1 cellular context compared by ENCODE assay signal in the genomic region with DNA sequence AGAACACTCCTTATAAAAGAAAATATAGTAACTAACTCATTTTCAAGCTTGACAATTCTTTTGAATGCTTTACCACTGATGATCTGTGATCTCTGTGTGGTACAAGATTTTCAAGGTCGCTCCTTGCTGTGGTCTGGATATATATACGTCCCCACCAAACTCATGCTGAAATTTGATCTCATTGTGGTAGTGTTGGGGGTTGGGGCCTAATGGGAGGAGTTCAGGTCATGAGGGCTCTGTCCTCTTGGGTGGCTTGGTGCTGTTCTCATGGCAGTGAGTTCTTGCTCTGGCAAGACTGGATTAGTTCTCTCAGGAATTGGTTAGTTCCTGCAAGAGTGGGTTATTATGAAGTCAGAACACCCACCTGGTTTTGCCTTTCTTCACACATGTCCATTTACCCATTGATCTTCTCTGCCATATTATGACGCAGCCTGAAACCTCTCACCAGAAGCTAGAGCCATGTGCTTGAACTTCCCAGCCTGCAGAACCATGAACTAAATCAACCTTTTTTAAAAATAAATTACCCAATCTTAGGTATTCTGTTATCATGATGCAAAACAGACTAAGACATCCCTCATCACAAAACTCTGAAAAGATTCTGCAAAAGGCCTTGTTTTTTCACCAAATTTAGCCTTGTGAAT.
TF ChIP-seq lines count a peak whose summit lies in the region.

No MANE protein-coding gene starts in this region.

TF ChIP-seq in WTC11, 78 proteins besides CTCF, POLR2A, EP300 and RAD21 (continued from another document):
- TF ChIP-seq, protein P1, sequence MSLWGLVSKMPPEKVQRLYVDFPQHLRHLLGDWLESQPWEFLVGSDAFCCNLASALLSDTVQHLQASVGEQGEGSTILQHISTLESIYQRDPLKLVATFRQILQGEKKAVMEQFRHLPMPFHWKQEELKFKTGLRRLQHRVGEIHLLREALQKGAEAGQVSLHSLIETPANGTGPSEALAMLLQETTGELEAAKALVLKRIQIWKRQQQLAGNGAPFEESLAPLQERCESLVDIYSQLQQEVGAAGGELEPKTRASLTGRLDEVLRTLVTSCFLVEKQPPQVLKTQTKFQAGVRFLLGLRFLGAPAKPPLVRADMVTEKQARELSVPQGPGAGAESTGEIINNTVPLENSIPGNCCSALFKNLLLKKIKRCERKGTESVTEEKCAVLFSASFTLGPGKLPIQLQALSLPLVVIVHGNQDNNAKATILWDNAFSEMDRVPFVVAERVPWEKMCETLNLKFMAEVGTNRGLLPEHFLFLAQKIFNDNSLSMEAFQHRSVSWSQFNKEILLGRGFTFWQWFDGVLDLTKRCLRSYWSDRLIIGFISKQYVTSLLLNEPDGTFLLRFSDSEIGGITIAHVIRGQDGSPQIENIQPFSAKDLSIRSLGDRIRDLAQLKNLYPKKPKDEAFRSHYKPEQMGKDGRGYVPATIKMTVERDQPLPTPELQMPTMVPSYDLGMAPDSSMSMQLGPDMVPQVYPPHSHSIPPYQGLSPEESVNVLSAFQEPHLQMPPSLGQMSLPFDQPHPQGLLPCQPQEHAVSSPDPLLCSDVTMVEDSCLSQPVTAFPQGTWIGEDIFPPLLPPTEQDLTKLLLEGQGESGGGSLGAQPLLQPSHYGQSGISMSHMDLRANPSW (CRISPR knock-in tag; conservative IDR thresholded peaks at IDR 0.05; ENCODE audit: low read depth) = no peak
- TF ChIP-seq SMAD3 (CRISPR knock-in tag; IDR thresholded peaks at IDR 0.05; ENCODE audit: borderline replicate concordance) = no peak
- TF ChIP-seq, protein P2, sequence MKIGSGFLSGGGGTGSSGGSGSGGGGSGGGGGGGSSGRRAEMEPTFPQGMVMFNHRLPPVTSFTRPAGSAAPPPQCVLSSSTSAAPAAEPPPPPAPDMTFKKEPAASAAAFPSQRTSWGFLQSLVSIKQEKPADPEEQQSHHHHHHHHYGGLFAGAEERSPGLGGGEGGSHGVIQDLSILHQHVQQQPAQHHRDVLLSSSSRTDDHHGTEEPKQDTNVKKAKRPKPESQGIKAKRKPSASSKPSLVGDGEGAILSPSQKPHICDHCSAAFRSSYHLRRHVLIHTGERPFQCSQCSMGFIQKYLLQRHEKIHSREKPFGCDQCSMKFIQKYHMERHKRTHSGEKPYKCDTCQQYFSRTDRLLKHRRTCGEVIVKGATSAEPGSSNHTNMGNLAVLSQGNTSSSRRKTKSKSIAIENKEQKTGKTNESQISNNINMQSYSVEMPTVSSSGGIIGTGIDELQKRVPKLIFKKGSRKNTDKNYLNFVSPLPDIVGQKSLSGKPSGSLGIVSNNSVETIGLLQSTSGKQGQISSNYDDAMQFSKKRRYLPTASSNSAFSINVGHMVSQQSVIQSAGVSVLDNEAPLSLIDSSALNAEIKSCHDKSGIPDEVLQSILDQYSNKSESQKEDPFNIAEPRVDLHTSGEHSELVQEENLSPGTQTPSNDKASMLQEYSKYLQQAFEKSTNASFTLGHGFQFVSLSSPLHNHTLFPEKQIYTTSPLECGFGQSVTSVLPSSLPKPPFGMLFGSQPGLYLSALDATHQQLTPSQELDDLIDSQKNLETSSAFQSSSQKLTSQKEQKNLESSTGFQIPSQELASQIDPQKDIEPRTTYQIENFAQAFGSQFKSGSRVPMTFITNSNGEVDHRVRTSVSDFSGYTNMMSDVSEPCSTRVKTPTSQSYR (CRISPR knock-in tag; IDR thresholded peaks at IDR 0.05) = no peak
